ENCODE assay signal across 1 cellular context in genomic region chr12:106031736-106032135, GRCh38.
TF ChIP-seq lines count a peak whose summit lies in the region.

No MANE protein-coding gene starts in this region.

TF ChIP-seq in SK-N-SH, 30 proteins besides CTCF, POLR2A, EP300 and RAD21 (continued from another document):
- TF ChIP-seq, protein P1, sequence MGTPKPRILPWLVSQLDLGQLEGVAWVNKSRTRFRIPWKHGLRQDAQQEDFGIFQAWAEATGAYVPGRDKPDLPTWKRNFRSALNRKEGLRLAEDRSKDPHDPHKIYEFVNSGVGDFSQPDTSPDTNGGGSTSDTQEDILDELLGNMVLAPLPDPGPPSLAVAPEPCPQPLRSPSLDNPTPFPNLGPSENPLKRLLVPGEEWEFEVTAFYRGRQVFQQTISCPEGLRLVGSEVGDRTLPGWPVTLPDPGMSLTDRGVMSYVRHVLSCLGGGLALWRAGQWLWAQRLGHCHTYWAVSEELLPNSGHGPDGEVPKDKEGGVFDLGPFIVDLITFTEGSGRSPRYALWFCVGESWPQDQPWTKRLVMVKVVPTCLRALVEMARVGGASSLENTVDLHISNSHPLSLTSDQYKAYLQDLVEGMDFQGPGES (IDR thresholded peaks at IDR 0.05; ENCODE audit: low read depth, low read length), result no peak
- TF ChIP-seq RXRA (IDR thresholded peaks at IDR 0.05; ENCODE audit: borderline replicate concordance, low read depth), result no peak
- no peak for TF ChIP-seq NFIC (IDR thresholded peaks at IDR 0.05; ENCODE audit: borderline replicate concordance)
- no peak for TF ChIP-seq RFX5 (IDR thresholded peaks at IDR 0.05; ENCODE audit: low read length)
- TF ChIP-seq TAF1 (IDR thresholded peaks at IDR 0.05; ENCODE audit: borderline replicate concordance, low read depth, low read length), result no peak
- TF ChIP-seq MAX (IDR thresholded peaks at IDR 0.05; ENCODE audit: low read depth), result no peak
- TF ChIP-seq YY1 (IDR thresholded peaks at IDR 0.05; ENCODE audit: low read depth), result no peak
- no peak for TF ChIP-seq MEF2A (IDR thresholded peaks at IDR 0.05; ENCODE audit: borderline replicate concordance, low read depth)
- TF ChIP-seq ELF1 (IDR thresholded peaks at IDR 0.05), result no peak
- TF ChIP-seq, protein P2, sequence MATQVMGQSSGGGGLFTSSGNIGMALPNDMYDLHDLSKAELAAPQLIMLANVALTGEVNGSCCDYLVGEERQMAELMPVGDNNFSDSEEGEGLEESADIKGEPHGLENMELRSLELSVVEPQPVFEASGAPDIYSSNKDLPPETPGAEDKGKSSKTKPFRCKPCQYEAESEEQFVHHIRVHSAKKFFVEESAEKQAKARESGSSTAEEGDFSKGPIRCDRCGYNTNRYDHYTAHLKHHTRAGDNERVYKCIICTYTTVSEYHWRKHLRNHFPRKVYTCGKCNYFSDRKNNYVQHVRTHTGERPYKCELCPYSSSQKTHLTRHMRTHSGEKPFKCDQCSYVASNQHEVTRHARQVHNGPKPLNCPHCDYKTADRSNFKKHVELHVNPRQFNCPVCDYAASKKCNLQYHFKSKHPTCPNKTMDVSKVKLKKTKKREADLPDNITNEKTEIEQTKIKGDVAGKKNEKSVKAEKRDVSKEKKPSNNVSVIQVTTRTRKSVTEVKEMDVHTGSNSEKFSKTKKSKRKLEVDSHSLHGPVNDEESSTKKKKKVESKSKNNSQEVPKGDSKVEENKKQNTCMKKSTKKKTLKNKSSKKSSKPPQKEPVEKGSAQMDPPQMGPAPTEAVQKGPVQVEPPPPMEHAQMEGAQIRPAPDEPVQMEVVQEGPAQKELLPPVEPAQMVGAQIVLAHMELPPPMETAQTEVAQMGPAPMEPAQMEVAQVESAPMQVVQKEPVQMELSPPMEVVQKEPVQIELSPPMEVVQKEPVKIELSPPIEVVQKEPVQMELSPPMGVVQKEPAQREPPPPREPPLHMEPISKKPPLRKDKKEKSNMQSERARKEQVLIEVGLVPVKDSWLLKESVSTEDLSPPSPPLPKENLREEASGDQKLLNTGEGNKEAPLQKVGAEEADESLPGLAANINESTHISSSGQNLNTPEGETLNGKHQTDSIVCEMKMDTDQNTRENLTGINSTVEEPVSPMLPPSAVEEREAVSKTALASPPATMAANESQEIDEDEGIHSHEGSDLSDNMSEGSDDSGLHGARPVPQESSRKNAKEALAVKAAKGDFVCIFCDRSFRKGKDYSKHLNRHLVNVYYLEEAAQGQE (IDR thresholded peaks at IDR 0.05; ENCODE audit: low read depth, low read length), result no peak
- no peak for TF ChIP-seq SIN3A (IDR thresholded peaks at IDR 0.05; ENCODE audit: borderline replicate concordance, low read depth, low read length)
